In the genomic region with DNA sequence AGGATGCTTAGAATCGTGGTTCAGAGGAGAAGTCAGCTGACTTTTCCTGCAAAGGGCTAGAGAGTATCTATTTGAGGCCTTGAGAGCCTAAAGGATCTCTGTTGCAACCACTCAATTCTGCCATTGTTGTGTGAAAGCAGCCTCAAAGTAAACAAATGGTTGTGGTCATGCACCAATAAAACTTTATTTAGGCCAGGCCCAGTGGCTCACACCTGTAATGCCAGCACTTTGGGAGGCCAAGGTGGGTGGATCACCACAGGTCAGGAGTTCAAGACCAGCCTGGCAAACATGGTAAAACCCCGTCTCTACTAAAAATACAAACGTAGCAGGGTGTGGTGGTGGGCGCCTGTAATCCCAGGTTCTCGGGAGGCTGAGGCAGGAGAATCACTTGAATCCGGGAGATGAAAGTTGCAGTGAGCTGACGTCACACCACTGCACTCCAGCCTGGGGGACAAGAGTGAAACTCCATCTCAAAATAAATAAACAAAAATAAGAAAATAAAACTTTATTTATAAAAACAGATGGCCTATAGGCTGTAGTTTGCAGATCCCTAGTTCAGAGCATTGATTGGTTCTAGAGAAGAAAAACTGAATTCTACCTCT, we compare ENCODE assay signal across 2 cellular contexts.
A peak's percentile ranks its signal among the peaks of the same experiment; 100 is the strongest.
TF ChIP-seq lines count a peak whose summit lies in the region.

No MANE protein-coding gene starts in this region.

TF ChIP-seq in GM12878, 131 proteins besides CTCF, POLR2A, EP300 and RAD21:
- TF ChIP-seq, protein P1, sequence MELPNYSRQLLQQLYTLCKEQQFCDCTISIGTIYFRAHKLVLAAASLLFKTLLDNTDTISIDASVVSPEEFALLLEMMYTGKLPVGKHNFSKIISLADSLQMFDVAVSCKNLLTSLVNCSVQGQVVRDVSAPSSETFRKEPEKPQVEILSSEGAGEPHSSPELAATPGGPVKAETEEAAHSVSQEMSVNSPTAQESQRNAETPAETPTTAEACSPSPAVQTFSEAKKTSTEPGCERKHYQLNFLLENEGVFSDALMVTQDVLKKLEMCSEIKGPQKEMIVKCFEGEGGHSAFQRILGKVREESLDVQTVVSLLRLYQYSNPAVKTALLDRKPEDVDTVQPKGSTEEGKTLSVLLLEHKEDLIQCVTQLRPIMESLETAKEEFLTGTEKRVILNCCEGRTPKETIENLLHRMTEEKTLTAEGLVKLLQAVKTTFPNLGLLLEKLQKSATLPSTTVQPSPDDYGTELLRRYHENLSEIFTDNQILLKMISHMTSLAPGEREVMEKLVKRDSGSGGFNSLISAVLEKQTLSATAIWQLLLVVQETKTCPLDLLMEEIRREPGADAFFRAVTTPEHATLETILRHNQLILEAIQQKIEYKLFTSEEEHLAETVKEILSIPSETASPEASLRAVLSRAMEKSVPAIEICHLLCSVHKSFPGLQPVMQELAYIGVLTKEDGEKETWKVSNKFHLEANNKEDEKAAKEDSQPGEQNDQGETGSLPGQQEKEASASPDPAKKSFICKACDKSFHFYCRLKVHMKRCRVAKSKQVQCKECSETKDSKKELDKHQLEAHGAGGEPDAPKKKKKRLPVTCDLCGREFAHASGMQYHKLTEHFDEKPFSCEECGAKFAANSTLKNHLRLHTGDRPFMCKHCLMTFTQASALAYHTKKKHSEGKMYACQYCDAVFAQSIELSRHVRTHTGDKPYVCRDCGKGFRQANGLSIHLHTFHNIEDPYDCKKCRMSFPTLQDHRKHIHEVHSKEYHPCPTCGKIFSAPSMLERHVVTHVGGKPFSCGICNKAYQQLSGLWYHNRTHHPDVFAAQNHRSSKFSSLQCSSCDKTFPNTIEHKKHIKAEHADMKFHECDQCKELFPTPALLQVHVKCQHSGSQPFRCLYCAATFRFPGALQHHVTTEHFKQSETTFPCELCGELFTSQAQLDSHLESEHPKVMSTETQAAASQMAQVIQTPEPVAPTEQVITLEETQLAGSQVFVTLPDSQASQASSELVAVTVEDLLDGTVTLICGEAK (IDR thresholded peaks at IDR 0.05; ENCODE audit: borderline replicate concordance) = peak; percentile 24; the same call in 1 of the 2 replicates
- TF ChIP-seq RCOR1 (conservative IDR thresholded peaks at IDR 0.05; ENCODE audit: low read depth, low read length) = no peak

TF ChIP-seq in K562, 482 proteins besides CTCF, POLR2A, EP300 and RAD21 (continued from another document):
- TF ChIP-seq, protein P1 (IDR thresholded peaks at IDR 0.05) = peak; percentile 76
- TF ChIP-seq, protein P1 (CRISPR knock-in tag; IDR thresholded peaks at IDR 0.05) = no peak; the same call in 1 of the 2 replicates
